ENCODE assay signal across 8 cellular contexts in the genomic region with DNA sequence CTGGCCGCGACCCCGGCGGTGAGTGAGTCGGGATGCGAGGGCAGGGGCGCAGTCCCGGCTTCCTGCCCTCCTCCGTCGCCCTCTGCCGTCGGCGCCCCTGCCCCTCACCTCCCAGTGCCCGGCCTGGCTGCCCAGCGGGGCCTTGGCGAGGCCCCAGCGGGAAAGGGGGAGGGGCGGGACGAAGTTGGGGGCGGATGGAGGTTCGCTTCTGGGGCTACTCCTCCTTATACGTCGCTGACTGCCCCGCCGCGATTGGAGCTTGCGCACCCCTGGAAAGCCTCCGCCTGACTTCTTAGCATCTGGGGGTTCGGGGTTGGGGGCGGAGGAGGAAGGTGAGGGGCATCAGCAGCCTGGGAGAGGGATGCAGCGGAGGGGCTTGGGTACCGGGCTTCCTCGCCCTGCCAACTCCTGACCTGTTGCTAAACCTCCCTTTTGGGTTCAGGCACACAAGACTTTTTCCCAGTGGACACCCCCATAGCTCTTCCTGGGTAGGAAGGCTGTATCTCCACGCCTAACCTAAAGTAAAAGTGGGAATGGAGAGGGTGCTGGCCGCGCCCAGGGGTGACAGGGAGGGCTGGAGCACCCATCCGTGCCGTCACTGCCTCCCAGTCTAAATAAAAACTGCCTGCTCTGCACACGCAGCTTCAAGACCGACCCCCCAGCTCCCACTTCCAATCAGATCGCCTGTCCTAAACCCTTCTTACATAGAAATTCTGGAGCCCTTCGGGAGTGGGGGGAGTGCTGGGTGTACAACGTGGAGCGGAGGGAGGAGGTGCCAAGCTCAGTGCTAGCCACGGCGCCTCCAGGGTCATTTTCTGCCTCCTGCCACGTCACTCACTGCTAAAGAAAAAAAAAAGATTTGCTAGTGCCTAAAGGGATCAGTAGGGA. TPM values are rescaled to one million over a fixed set of nuclear protein-coding genes. Genes with fewer than 3 reads are reported as not detected.
DNase-seq lines count a peak whose midpoint lies in the region; ATAC-seq and TF ChIP-seq lines count a peak whose summit lies in the region.

No MANE protein-coding gene starts in this region.

- no peak overlapping the region for H2AFZ ChIP-seq in osteoblast (ENCODE audit: low read length)

- DNase-seq in DMS53 (lab: John Stamatoyannopoulos, UW) (peak; percentile 90), KBM-7 (peak; percentile 66), SK-N-DZ (ENCODE audit: low spot score) (peak; percentile 84), head of caudate nucleus (peak; percentile 12 to 77 (median 50)), osteoblast (ENCODE audit: insufficient read length, low spot score, missing footprints) (peak; percentile 93), tibial artery (peak; percentile 77 to 91)

- H3K27me3 ChIP-seq in osteoblast (ENCODE audit: insufficient read depth, low read length) (no peaks in the 10 kb centered on the region), tibial artery (no peaks in the 10 kb centered on the region)

- H3K9me3 ChIP-seq in osteoblast (ENCODE audit: low read depth, low read length) (no peaks in the 10 kb centered on the region), tibial artery (no peaks in the 10 kb centered on the region)

- H3K4me3 ChIP-seq in osteoblast (ENCODE audit: insufficient read depth, low read length): peak overlapping the region; percentile 97
- peak overlapping the region; percentile 95 to 97 for H3K4me3 ChIP-seq in tibial artery

- no peaks in the 10 kb centered on the region for H3K9me3 Mint-ChIP-seq in activated naive CD8-positive, alpha-beta T cell (ENCODE audit: low read depth)

- H3K4me3 Mint-ChIP-seq in activated naive CD8-positive, alpha-beta T cell: peak overlapping the region; percentile 99

- H3K27me3 Mint-ChIP-seq in activated naive CD8-positive, alpha-beta T cell: no peaks in the 10 kb centered on the region

- TF ChIP-seq CTCF in osteoblast (IDR thresholded peaks at IDR 0.05; ENCODE audit: extremely low read depth, low read depth, low read length) (no peak), tibial artery (IDR thresholded peaks at IDR 0.05) (peak; percentile 2 to 14)

- peaks cover 2% of the 10 kb centered on the region for H3K36me3 Mint-ChIP-seq in activated naive CD8-positive, alpha-beta T cell

- H3K4me2 ChIP-seq in osteoblast (ENCODE audit: insufficient read depth, low read length): peak overlapping the region; percentile 82

- peaks cover 36% of the 10 kb centered on the region for H3K4me1 Mint-ChIP-seq in activated naive CD8-positive, alpha-beta T cell (ENCODE audit: low read depth)

- H3K36me3 ChIP-seq in osteoblast (ENCODE audit: insufficient read depth, low read length) (peaks cover 24% of the 10 kb centered on the region), tibial artery (no peaks in the 10 kb centered on the region)

- H3K27ac Mint-ChIP-seq in activated naive CD8-positive, alpha-beta T cell: peak overlapping the region; percentile 94

- in situ Hi-C loops in KBM-7 (cut with MboI; ENCODE audit: low pct_unique_long_range_greater_than_20kb, low sequenced_read_pairs): no loop called here

- peaks cover 45% of the 10 kb centered on the region for H3K4me1 ChIP-seq in osteoblast (ENCODE audit: insufficient read depth, low read length)
- peaks cover 0 to 52% (median 26%) of the 10 kb centered on the region in 4 donors for H3K4me1 ChIP-seq in tibial artery

- H3K79me2 ChIP-seq in osteoblast (ENCODE audit: insufficient read depth, low read length): peaks cover 52% of the 10 kb centered on the region

- peak; percentile 44 for ATAC-seq in GM21528 (IDR thresholded peaks at IDR 0.05; ENCODE audit: low FRiP score, unreplicated experiment)

- intact Hi-C loops in head of caudate nucleus (cut with DNase I): loop anchor here (5.0 kb wide), 1 partner anchor 136 kb away; the partner anchor contains the start of gene CRY1
- intact Hi-C loops in tibial artery (cut with DNase I; ENCODE audit: low total_unique reads): loop anchor here (2.0 kb wide), 2 partner anchors 31 to 137 kb away; partner anchors contain the start of genes CRY1 and MTERF2

- peaks cover 43% of the 10 kb centered on the region for H4K20me1 ChIP-seq in osteoblast (ENCODE audit: insufficient read depth, low read length)

- H3K27ac ChIP-seq in osteoblast (ENCODE audit: low read depth, low read length) (peak overlapping the region; percentile 98), tibial artery (peak overlapping the region; percentile 100)

RNA-seq across cellular contexts. Expression of gene TMEM263, which starts 0.6 kb away (rescaled TPM):
- 25.4 and 26.7 TPM in 2 replicates for polyA plus RNA-seq in SK-N-DZ (2014; cell fraction: cytosol; rRNA removed)
- polyA plus RNA-seq in SK-N-DZ (2014; cell fraction: nucleus; rRNA removed): 12.8 and 13.8 TPM in 2 replicates
- 125 and 130 TPM in 2 replicates for total RNA-seq in osteoblast

RNA-seq across cellular contexts. Expression of gene MTERF2, which starts 30.7 kb away (rescaled TPM):
- 36.4 and 39.4 TPM in 2 replicates for polyA plus RNA-seq in SK-N-DZ (2014; cell fraction: cytosol; rRNA removed)
- 33.6 and 35.6 TPM in 2 replicates for polyA plus RNA-seq in SK-N-DZ (2014; cell fraction: nucleus; rRNA removed)
- total RNA-seq in osteoblast: 3.6 and 3.8 TPM in 2 replicates

Comparison
In these comparisons a context has a peak if more than half of its experiments do, and no peak if none do; other contexts are left out.
1. Peak in every context shown above with its lines: DNase-seq, ATAC-seq, H3K4me3 ChIP-seq and H3K27ac ChIP-seq.